In genomic region chr2:173221937-173222594, GRCh38 we compare ENCODE assay signal across 20 cellular contexts.
A peak's percentile ranks its signal among the peaks of the same experiment; 100 is the strongest.
DNase-seq lines count a peak whose midpoint lies in the region; ATAC-seq and TF ChIP-seq lines count a peak whose summit lies in the region.
"Had no signal": no experiment of that assay in that cellular context is flagged by ENCODE, and none has a peak within 500 bp of the region (broad histone marks: within the 10 kb centered on the region; RNA-seq: fewer than 3 reads in every experiment).

No MANE protein-coding gene starts in this region.

- ATAC-seq in GM19328 (IDR thresholded peaks at IDR 0.05; ENCODE audit: unreplicated experiment) = peak; percentile 72
- ATAC-seq in GM21619 (IDR thresholded peaks at IDR 0.05; ENCODE audit: unreplicated experiment) = peak; percentile 81
- ATAC-seq in HG03064 (IDR thresholded peaks at IDR 0.05; ENCODE audit: low read depth, unreplicated experiment) = peak; percentile 85
- ATAC-seq: esophagus mucosa; HCT116; natural killer cell treated with Interleukin-12 subunit alpha and Interleukin-12 subunit beta and Interleukin-15 and Interleukin-18, amount 100 ng/mL, for 72 hours; stimulated activated effector memory CD8-positive, alpha-beta T cell treated with anti-CD3 and anti-CD28 coated beads, Interleukin-12 subunit alpha, Interleukin-12 subunit beta, amount 100 ng/mL, for 72 hours had no signal

- TF ChIP-seq CTCF in choroid plexus epithelial cell (conservative IDR thresholded peaks at IDR 0.05; ENCODE audit: low read depth, low read length) (no peak), type B pancreatic cell (conservative IDR thresholded peaks at IDR 0.05) (no peak)

- H3K27me3 ChIP-seq in MG63 = no peaks in the 10 kb centered on the region
- H3K27me3 ChIP-seq: BE2C, thyroid gland had no signal

- H3K27ac Mint-ChIP-seq in type B pancreatic cell = no peak overlapping the region
- H3K27ac Mint-ChIP-seq: activated CD4-positive, alpha-beta T cell treated with anti-CD3 and anti-CD28 coated beads, Interleukin-2, amount 10 ng/mL, durations not matched to agents 7 days and 5 days; dendritic cell treated with granulocyte-macrophage colony-stimulating factor and Interleukin-4, amounts not matched to agents 40 ng/mL and 50 ng/mL, for 4 days; natural killer cell treated with Interleukin-12 subunit alpha and Interleukin-12 subunit beta and Interleukin-15 and Interleukin-18, amount 100 ng/mL, for 72 hours; stimulated activated effector memory CD8-positive, alpha-beta T cell treated with anti-CD3 and anti-CD28 coated beads, Interleukin-12 subunit alpha, Interleukin-12 subunit beta, amount 100 ng/mL, for 72 hours had no signal

- no peaks in the 10 kb centered on the region for H3K9me3 ChIP-seq in MG63
- H3K9me3 ChIP-seq: BE2C, thyroid gland had no signal

- peaks cover 7% of the 10 kb centered on the region; the same call in 1 of the 2 replicates for H3K36me3 ChIP-seq in MG63
- H3K36me3 ChIP-seq: BE2C, thyroid gland had no signal

- no peaks in the 10 kb centered on the region for H3K27me3 Mint-ChIP-seq in type B pancreatic cell
- H3K27me3 Mint-ChIP-seq: dendritic cell treated with granulocyte-macrophage colony-stimulating factor and Interleukin-4, amounts not matched to agents 40 ng/mL and 50 ng/mL, for 4 days; natural killer cell treated with Interleukin-12 subunit alpha and Interleukin-12 subunit beta and Interleukin-15 and Interleukin-18, amount 100 ng/mL, for 72 hours had no signal

- H3K4me3 ChIP-seq in choroid plexus epithelial cell (ENCODE audit: low read depth, low read length) = no peak overlapping the region
- no peak overlapping the region for H3K4me3 ChIP-seq in MG63
- H3K4me3 ChIP-seq: thyroid gland had no signal

- H3K36me3 Mint-ChIP-seq in type B pancreatic cell = no peaks in the 10 kb centered on the region
- H3K36me3 Mint-ChIP-seq: natural killer cell treated with Interleukin-12 subunit alpha and Interleukin-12 subunit beta and Interleukin-15 and Interleukin-18, amount 100 ng/mL, for 72 hours; stimulated activated effector memory CD8-positive, alpha-beta T cell treated with anti-CD3 and anti-CD28 coated beads, Interleukin-12 subunit alpha, Interleukin-12 subunit beta, amount 100 ng/mL, for 72 hours had no signal

- no peak overlapping the region for H3K4me3 Mint-ChIP-seq in type B pancreatic cell
- H3K4me3 Mint-ChIP-seq: activated CD4-positive, alpha-beta T cell treated with anti-CD3 and anti-CD28 coated beads, Interleukin-2, amount 10 ng/mL, durations not matched to agents 7 days and 5 days; dendritic cell treated with granulocyte-macrophage colony-stimulating factor and Interleukin-4, amounts not matched to agents 40 ng/mL and 50 ng/mL, for 4 days; natural killer cell treated with Interleukin-12 subunit alpha and Interleukin-12 subunit beta and Interleukin-15 and Interleukin-18, amount 100 ng/mL, for 72 hours; stimulated activated effector memory CD8-positive, alpha-beta T cell treated with anti-CD3 and anti-CD28 coated beads, Interleukin-12 subunit alpha, Interleukin-12 subunit beta, amount 100 ng/mL, for 72 hours had no signal

- H3K9me3 Mint-ChIP-seq in type B pancreatic cell = no peaks in the 10 kb centered on the region
- H3K9me3 Mint-ChIP-seq: activated CD4-positive, alpha-beta T cell treated with anti-CD3 and anti-CD28 coated beads, Interleukin-2, amount 10 ng/mL, durations not matched to agents 7 days and 5 days; dendritic cell treated with granulocyte-macrophage colony-stimulating factor and Interleukin-4, amounts not matched to agents 40 ng/mL and 50 ng/mL, for 4 days; natural killer cell treated with Interleukin-12 subunit alpha and Interleukin-12 subunit beta and Interleukin-15 and Interleukin-18, amount 100 ng/mL, for 72 hours; stimulated activated effector memory CD8-positive, alpha-beta T cell treated with anti-CD3 and anti-CD28 coated beads, Interleukin-12 subunit alpha, Interleukin-12 subunit beta, amount 100 ng/mL, for 72 hours had no signal

- peaks cover 17% of the 10 kb centered on the region for H3K4me1 Mint-ChIP-seq in type B pancreatic cell (ENCODE audit: unreplicated experiment)

- DNase-seq in choroid plexus epithelial cell (ENCODE audit: low read depth) (peak; percentile 5), type B pancreatic cell (ENCODE audit: extremely low spot score, unreplicated experiment) (no peak), activated gamma-delta T cell (lab: John Stamatoyannopoulos, UW) (no peak), ureter (ENCODE audit: low spot score) (no peak), MG63 (no peak)
- DNase-seq: activated CD4-positive, alpha-beta T cell treated with anti-CD3 and anti-CD28 coated beads, Interleukin-2, amount 10 ng/mL, durations not matched to agents 7 days and 5 days; activated naive CD4-positive, alpha-beta T cell treated with Interleukin-2 at 50 U/mL for 16 hours; BE2C; mammary epithelial cell; NCI-H1930; NCI-H524 treated with DMSO at 0.1 percent for 48 hours; thyroid gland had no signal
